Comparison of ENCODE assay signal across 1 cellular context in genomic region chr3:49470714-49471420, GRCh38.
TF ChIP-seq lines count a peak whose summit lies in the region.

No MANE protein-coding gene starts in this region.

TF ChIP-seq in HepG2, 621 proteins besides CTCF, POLR2A, EP300 and RAD21 (continued from another document):
- TF ChIP-seq ZNF597 (CRISPR knock-in tag; IDR thresholded peaks at IDR 0.05) (no peak), ZFAT (CRISPR knock-in tag; conservative IDR thresholded peaks at IDR 0.05) (0 out of 2 replicates have a peak, but pooled peaks have one; percentile 37), ELF1 (CRISPR knock-in tag; IDR thresholded peaks at IDR 0.05) (no peak), PHB2 (IDR thresholded peaks at IDR 0.05; ENCODE audit: partially characterized antibody) (no peak), ZNF891 (CRISPR knock-in tag; IDR thresholded peaks at IDR 0.05) (no peak), MEF2D (CRISPR knock-in tag; IDR thresholded peaks at IDR 0.05) (no peak), RELA (CRISPR knock-in tag; IDR thresholded peaks at IDR 0.05) (no peak; the same call in 1 of the 2 replicates), ZGPAT (CRISPR knock-in tag; IDR thresholded peaks at IDR 0.05) (peak; percentile 67; the same call in 1 of the 2 replicates), CCDC6 (CRISPR knock-in tag; IDR thresholded peaks at IDR 0.05) (peak; percentile 32; the same call in 1 of the 2 replicates), HNRNPK (IDR thresholded peaks at IDR 0.05; ENCODE audit: low read depth, low read length, poor library complexity, severe bottlenecking) (no peak), REXO4 (CRISPR knock-in tag; IDR thresholded peaks at IDR 0.05; ENCODE audit: borderline replicate concordance) (no peak), PBX3 (CRISPR knock-in tag; IDR thresholded peaks at IDR 0.05; ENCODE audit: borderline replicate concordance) (0 out of 2 replicates have a peak, but pooled peaks have one; percentile 59), ZNF790 (CRISPR knock-in tag; IDR thresholded peaks at IDR 0.05; ENCODE audit: borderline replicate concordance) (no peak; the same call in 1 of the 2 replicates), KLF15 (CRISPR knock-in tag; IDR thresholded peaks at IDR 0.05; ENCODE audit: borderline replicate concordance) (no peak), ZNF605 (CRISPR knock-in tag; IDR thresholded peaks at IDR 0.05) (no peak), THAP9 (CRISPR knock-in tag; IDR thresholded peaks at IDR 0.05; ENCODE audit: borderline replicate concordance) (no peak), ATF3 (CRISPR knock-in tag; IDR thresholded peaks at IDR 0.05) (no peak)
